Comparison of ENCODE assay signal across 1 cellular context in the genomic region with DNA sequence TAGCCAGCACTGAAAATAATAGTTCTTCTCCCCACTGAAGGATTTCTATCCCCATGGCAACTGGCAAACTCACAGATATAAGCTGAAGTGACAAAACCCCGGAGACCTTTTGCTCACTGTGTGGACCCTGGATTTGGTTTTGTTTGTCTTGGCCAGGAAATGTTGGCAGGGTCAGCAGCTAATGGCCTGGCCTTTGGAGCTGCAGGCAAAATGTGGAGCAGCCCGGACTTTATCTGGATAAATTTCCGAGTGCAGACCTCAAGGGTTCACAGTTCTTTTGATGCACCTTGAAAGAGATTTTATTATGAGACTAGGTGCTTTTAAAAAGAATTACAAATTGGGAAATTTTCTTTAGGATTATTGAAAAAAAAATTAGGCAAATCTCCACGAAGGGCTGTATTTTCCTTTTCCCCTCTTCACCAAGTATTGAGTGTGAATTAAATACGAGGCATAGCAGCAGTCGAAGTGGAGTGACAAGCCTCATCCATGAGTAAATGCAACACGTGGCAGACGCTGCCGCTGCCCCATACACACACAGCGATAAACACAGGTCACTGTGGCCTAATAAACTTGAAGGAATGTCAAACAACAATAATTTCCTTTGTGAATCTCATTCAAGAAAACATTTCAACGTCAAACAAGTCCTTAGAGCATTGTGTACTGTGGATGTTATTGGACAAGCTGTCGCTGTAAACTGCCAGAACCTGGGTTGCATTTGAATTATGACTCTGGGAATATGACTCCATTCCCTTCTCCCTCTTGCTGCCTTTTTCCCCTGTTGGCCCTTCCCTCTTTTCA.
TF ChIP-seq lines count a peak whose summit lies in the region.

No MANE protein-coding gene starts in this region.

TF ChIP-seq in HEK293, 187 proteins besides CTCF, POLR2A, EP300 and RAD21 (continued from another document and continues in another):
- TF ChIP-seq PRDM4 (tag by site-specific recombination; IDR thresholded peaks at IDR 0.05) (peak; percentile 88), ZNF391 (tag by site-specific recombination; IDR thresholded peaks at IDR 0.05; ENCODE audit: borderline replicate concordance, low read depth) (no peak), ZNF121 (tag by site-specific recombination; IDR thresholded peaks at IDR 0.05) (no peak), SETDB1 (IDR thresholded peaks at IDR 0.05; ENCODE audit: insufficient read length, low read length) (peak; percentile 28), ZBTB49 (tag by site-specific recombination; IDR thresholded peaks at IDR 0.05; ENCODE audit: low read depth) (no peak), ZNF677 (tag by site-specific recombination; IDR thresholded peaks at IDR 0.05) (no peak), ZNF549 (tag by site-specific recombination; IDR thresholded peaks at IDR 0.05) (no peak), MZF1 (tag by site-specific recombination; IDR thresholded peaks at IDR 0.05; ENCODE audit: borderline replicate concordance) (0 out of 2 replicates have a peak, but pooled peaks have one; percentile 59), ZXDB (tag by site-specific recombination; IDR thresholded peaks at IDR 0.05) (0 out of 2 replicates have a peak, but pooled peaks have one; percentile 47), SALL2 (tag by site-specific recombination; IDR thresholded peaks at IDR 0.05; ENCODE audit: borderline replicate concordance) (no peak), ZNF16 (tag by site-specific recombination; IDR thresholded peaks at IDR 0.05; ENCODE audit: low read depth) (no peak), ZBTB8A (tag by site-specific recombination; IDR thresholded peaks at IDR 0.05) (no peak), KLF1 (tag by site-specific recombination; IDR thresholded peaks at IDR 0.05) (no peak), TRIM28 (IDR thresholded peaks at IDR 0.05; ENCODE audit: borderline replicate concordance, low read length) (peak; percentile 55; the same call in 1 of the 2 replicates), ZNF629 (tag by site-specific recombination; IDR thresholded peaks at IDR 0.05) (peak; percentile 47), ZNF416 (tag by site-specific recombination; IDR thresholded peaks at IDR 0.05) (no peak), HOXD13 (CRISPR knock-in tag; IDR thresholded peaks at IDR 0.05; ENCODE audit: borderline replicate concordance) (peak; percentile 91), ZNF768 (tag by site-specific recombination; IDR thresholded peaks at IDR 0.05) (no peak), WT1 (tag by site-specific recombination; IDR thresholded peaks at IDR 0.05) (0 out of 2 replicates have a peak, but pooled peaks have one; percentile 21), ZNF26 (tag by site-specific recombination; IDR thresholded peaks at IDR 0.05) (no peak), PRDM6 (tag by site-specific recombination; IDR thresholded peaks at IDR 0.05) (peak; percentile 86), ZNF48 (tag by site-specific recombination; IDR thresholded peaks at IDR 0.05) (no peak), ZNF449 (tag by site-specific recombination; IDR thresholded peaks at IDR 0.05) (no peak), YY1 (tag by site-specific recombination; IDR thresholded peaks at IDR 0.05) (0 out of 2 replicates have a peak, but pooled peaks have one; percentile 15), HOXC10 (CRISPR knock-in tag; IDR thresholded peaks at IDR 0.05) (no peak), ZNF843 (tag by site-specific recombination; IDR thresholded peaks at IDR 0.05) (peak; percentile 87), ZEB2 (tag by site-specific recombination; IDR thresholded peaks at IDR 0.05) (peak; percentile 26; the same call in 1 of the 2 replicates), ZNF24 (tag by site-specific recombination; IDR thresholded peaks at IDR 0.05) (0 out of 2 replicates have a peak, but pooled peaks have one; percentile 60), ZBTB17 (tag by site-specific recombination; IDR thresholded peaks at IDR 0.05) (peak; percentile 40; the same call in 1 of the 2 replicates), ZNF488 (tag by site-specific recombination; IDR thresholded peaks at IDR 0.05) (peak; percentile 81; the same call in 1 of the 2 replicates), OSR2 (tag by site-specific recombination; IDR thresholded peaks at IDR 0.05) (peak; percentile 55; the same call in 1 of the 2 replicates), ZBTB20 (tag by site-specific recombination; IDR thresholded peaks at IDR 0.05) (peak; percentile 38; the same call in 1 of the 2 replicates), ZNF561 (tag by site-specific recombination; IDR thresholded peaks at IDR 0.05; ENCODE audit: borderline replicate concordance) (peak; percentile 84), ZNF140 (tag by site-specific recombination; IDR thresholded peaks at IDR 0.05) (no peak), ZSCAN4 (tag by site-specific recombination; IDR thresholded peaks at IDR 0.05) (peak; percentile 35; the same call in 1 of the 2 replicates), ZSCAN30 (tag by site-specific recombination; IDR thresholded peaks at IDR 0.05) (peak; percentile 52; the same call in 1 of the 2 replicates)
- TF ChIP-seq, protein P1, sequence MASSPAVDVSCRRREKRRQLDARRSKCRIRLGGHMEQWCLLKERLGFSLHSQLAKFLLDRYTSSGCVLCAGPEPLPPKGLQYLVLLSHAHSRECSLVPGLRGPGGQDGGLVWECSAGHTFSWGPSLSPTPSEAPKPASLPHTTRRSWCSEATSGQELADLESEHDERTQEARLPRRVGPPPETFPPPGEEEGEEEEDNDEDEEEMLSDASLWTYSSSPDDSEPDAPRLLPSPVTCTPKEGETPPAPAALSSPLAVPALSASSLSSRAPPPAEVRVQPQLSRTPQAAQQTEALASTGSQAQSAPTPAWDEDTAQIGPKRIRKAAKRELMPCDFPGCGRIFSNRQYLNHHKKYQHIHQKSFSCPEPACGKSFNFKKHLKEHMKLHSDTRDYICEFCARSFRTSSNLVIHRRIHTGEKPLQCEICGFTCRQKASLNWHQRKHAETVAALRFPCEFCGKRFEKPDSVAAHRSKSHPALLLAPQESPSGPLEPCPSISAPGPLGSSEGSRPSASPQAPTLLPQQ (tag by site-specific recombination; IDR thresholded peaks at IDR 0.05) = peak; percentile 67
- TF ChIP-seq, protein P2, sequence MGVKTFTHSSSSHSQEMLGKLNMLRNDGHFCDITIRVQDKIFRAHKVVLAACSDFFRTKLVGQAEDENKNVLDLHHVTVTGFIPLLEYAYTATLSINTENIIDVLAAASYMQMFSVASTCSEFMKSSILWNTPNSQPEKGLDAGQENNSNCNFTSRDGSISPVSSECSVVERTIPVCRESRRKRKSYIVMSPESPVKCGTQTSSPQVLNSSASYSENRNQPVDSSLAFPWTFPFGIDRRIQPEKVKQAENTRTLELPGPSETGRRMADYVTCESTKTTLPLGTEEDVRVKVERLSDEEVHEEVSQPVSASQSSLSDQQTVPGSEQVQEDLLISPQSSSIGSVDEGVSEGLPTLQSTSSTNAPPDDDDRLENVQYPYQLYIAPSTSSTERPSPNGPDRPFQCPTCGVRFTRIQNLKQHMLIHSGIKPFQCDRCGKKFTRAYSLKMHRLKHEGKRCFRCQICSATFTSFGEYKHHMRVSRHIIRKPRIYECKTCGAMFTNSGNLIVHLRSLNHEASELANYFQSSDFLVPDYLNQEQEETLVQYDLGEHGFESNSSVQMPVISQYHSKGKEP (tag by site-specific recombination; IDR thresholded peaks at IDR 0.05) = peak; percentile 55
- TF ChIP-seq, protein P3, sequence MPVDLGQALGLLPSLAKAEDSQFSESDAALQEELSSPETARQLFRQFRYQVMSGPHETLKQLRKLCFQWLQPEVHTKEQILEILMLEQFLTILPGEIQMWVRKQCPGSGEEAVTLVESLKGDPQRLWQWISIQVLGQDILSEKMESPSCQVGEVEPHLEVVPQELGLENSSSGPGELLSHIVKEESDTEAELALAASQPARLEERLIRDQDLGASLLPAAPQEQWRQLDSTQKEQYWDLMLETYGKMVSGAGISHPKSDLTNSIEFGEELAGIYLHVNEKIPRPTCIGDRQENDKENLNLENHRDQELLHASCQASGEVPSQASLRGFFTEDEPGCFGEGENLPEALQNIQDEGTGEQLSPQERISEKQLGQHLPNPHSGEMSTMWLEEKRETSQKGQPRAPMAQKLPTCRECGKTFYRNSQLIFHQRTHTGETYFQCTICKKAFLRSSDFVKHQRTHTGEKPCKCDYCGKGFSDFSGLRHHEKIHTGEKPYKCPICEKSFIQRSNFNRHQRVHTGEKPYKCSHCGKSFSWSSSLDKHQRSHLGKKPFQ (tag by site-specific recombination; IDR thresholded peaks at IDR 0.05) = peak; percentile 66
- TF ChIP-seq, protein P4, sequence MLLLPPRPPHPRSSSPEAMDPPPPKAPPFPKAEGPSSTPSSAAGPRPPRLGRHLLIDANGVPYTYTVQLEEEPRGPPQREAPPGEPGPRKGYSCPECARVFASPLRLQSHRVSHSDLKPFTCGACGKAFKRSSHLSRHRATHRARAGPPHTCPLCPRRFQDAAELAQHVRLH (tag by site-specific recombination; IDR thresholded peaks at IDR 0.05) = peak; percentile 93
